ENCODE assay signal across 25 cellular contexts in the genomic region with DNA sequence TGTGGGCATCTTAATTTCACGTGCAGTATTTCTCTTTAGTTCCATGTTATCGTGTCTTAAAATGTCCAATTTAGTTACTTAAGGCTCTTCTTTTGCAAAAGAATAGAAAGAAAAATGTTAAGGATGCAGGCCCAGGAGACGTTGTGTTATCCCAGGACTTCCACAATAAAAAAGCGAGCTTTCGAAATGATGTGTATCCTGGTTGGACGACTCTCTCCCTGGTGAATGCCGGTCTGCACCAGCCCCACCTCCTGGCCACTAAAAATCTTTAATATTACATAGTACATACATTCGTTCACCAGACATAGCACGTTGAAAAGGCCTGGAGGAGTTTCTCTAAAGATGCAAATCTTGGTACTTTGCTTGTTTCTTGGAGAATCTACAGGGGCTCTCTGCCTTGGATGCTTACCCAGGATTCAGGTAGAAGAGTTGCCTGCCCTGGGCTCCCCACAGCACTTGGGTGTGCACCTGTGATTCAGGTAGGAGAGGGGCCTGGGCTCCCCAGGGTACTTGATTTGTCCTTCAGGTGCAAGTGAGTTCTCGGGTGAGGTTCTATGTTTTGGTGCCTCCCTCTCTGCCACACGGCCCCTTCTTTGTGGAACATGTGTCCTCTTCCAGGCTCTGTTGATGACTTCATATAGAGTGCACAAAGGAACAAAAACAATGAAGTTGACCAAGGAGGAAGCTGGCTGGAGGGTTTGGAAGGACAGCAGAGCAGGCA. TPM values are rescaled to one million over a fixed set of nuclear protein-coding genes. Genes with fewer than 3 reads are reported as not detected.
DNase-seq lines count a peak whose midpoint lies in the region; ATAC-seq and TF ChIP-seq lines count a peak whose summit lies in the region.
"Had no signal": no experiment of that assay in that cellular context is flagged by ENCODE, and none has a peak within 500 bp of the region (broad histone marks: within the 10 kb centered on the region; RNA-seq: fewer than 3 reads in every experiment).

No MANE protein-coding gene starts in this region.

- 64 to 76% methylated on average over 7 to 9 of the region's 11 CpGs for WGBS in gastroesophageal sphincter (ENCODE audit: low coverage in 1 of 2), 2 donors
- WGBS in sigmoid colon, 2 donors = 45 to 71% methylated on average over 11 of the region's 11 CpGs

- no peaks in the 10 kb centered on the region for H3K9me3 ChIP-seq in adipocyte (ENCODE audit: control insufficient read depth, low read length)
- H3K9me3 ChIP-seq in gastroesophageal sphincter = no peaks in the 10 kb centered on the region
- H3K9me3 ChIP-seq in sigmoid colon = no peaks in the 10 kb centered on the region
- H3K9me3 ChIP-seq: Caco-2, Peyer's patch had no signal

- no peak for TF ChIP-seq POLR2A in gastroesophageal sphincter (IDR thresholded peaks at IDR 0.05)
- TF ChIP-seq POLR2A in sigmoid colon (IDR thresholded peaks at IDR 0.05) = no peak

- TF ChIP-seq EP300 in gastroesophageal sphincter (IDR thresholded peaks at IDR 0.05) (no peak), sigmoid colon (IDR thresholded peaks at IDR 0.05) (no peak)

- H3K9ac ChIP-seq in adipocyte (ENCODE audit: low read length) = peak overlapping the region; percentile 81

- H3K27ac ChIP-seq in gastroesophageal sphincter (peak overlapping the region in 3 of 4 donors; percentile 16 to 51 (median 37)), sigmoid colon (peak overlapping the region in 2 of 4 donors; percentile 39 to 65)
- H3K27ac ChIP-seq: Peyer's patch had no signal

- H3K27me3 ChIP-seq in adipocyte (replicated peaks; ENCODE audit: control insufficient read depth, insufficient read depth, low read length) (no peaks in the 10 kb centered on the region), gastroesophageal sphincter (no peaks in the 10 kb centered on the region), sigmoid colon (no peaks in the 10 kb centered on the region)
- H3K27me3 ChIP-seq: Peyer's patch had no signal

- no peak for ATAC-seq in gastroesophageal sphincter
- ATAC-seq: activated naive CD8-positive, alpha-beta T cell treated with anti-CD3 and anti-CD28 coated beads, Interleukin-2, amount 50 U/mL, for 24 hours; activated T-cell treated with anti-CD3 and anti-CD28 coated beads, Interleukin-2, amount 50 U/mL, for 4 hours; GM23338; K562; stimulated activated effector memory CD8-positive, alpha-beta T cell treated with anti-CD3 and anti-CD28 coated beads, Interleukin-12 subunit alpha, Interleukin-12 subunit beta, amount 100 ng/mL, for 72 hours had no signal

- DNase-seq in EH (ENCODE audit: low read depth) (peak; percentile 72), adipocyte (ENCODE audit: low read depth) (no peak), sigmoid colon (peak; percentile 46), GM19240 (ENCODE audit: insufficient read length, low spot score) (no peak), SKM-1 (lab: John Stamatoyannopoulos, UW; ENCODE audit: unreplicated experiment) (no peak)
- no peak for DNase-seq in activated naive CD4-positive, alpha-beta T cell treated with Interleukin-2 at 50 U/mL for 16 hours
- DNase-seq in activated CD4-positive, alpha-beta T cell treated with anti-CD3 and anti-CD28 coated beads for 1 hour = no peak
- DNase-seq: activated CD4-positive, alpha-beta T cell treated with anti-CD3 and anti-CD28 coated beads, Interleukin-2, amount 50 U/mL, for 1 hour; activated naive CD8-positive, alpha-beta T cell treated with anti-CD3 and anti-CD28 coated beads, Interleukin-2, amount 50 U/mL, for 24 hours; activated T-cell treated with anti-CD3 and anti-CD28 coated beads, Interleukin-2, amount 50 U/mL, for 4 hours; Caco-2; DMS79; GDM1; NCI-H1092; NCI-H1694 treated with DMSO at 0.1 percent for 48 hours; NCI-H446 treated with DMSO at 0.1 percent for 48 hours; NCI-H774; SW 1271; T1000 had no signal

- H3K4me1 ChIP-seq in adipocyte (ENCODE audit: control insufficient read depth, insufficient read depth, low read length) = peaks cover 82% of the 10 kb centered on the region
- H3K4me1 ChIP-seq in gastroesophageal sphincter = peaks cover 0 to 21% (median 3%) of the 10 kb centered on the region in 3 donors
- H3K4me1 ChIP-seq in sigmoid colon = peaks cover 0 to 35% (median 24%) of the 10 kb centered on the region in 4 donors
- H3K4me1 ChIP-seq: Caco-2, Peyer's patch had no signal

- no peak overlapping the region for H3K4me3 ChIP-seq in adipocyte (ENCODE audit: low read length)
- no peak overlapping the region for H3K4me3 ChIP-seq in gastroesophageal sphincter
- no peak overlapping the region for H3K4me3 ChIP-seq in sigmoid colon
- H3K4me3 ChIP-seq: GM23338, K562, Peyer's patch had no signal

- intact Hi-C loops in sigmoid colon (cut with DNase I) = no loop called here

- TF ChIP-seq CTCF in gastroesophageal sphincter (IDR thresholded peaks at IDR 0.05) = no peak
- TF ChIP-seq CTCF in sigmoid colon (IDR thresholded peaks at IDR 0.05) = no peak

- H3K36me3 ChIP-seq in adipocyte (ENCODE audit: control insufficient read depth, insufficient read depth, low read length, severe bottlenecking) = peaks cover 38% of the 10 kb centered on the region
- no peaks in the 10 kb centered on the region for H3K36me3 ChIP-seq in gastroesophageal sphincter
- no peaks in the 10 kb centered on the region for H3K36me3 ChIP-seq in sigmoid colon
- H3K36me3 ChIP-seq: Peyer's patch had no signal

RNA-seq across cellular contexts. Expression of gene TWIST2, which starts 26.6 kb away (rescaled TPM):
- total RNA-seq in gastroesophageal sphincter = 10 to 100 TPM; 17.7 to 69.6 (median 45.2) TPM
- total RNA-seq in sigmoid colon = 10 to 100 TPM; 53.9 to 92.2 (median 79.3) TPM
- 10 to 100 TPM in 1 of 3 donors, 1 to 10 TPM in 1, under 1 TPM in 1; 0.92 to 22.8 (median 3.8) TPM for polyA plus RNA-seq in sigmoid colon
- total RNA-seq: activated T-cell treated with anti-CD3 and anti-CD28 coated beads, Interleukin-2, amount 50 U/mL, for 4 hours; Caco-2; K562; progenitor cell of endocrine pancreas had no signal
- polyA plus RNA-seq: K562 had no signal

Comparison
In these comparisons a context has a peak if more than half of its experiments do, and no peak if none do; other contexts are left out.
1. DNase-seq: peak in EH (single experiment) and sigmoid colon (single experiment); none in adipocyte (single experiment), activated naive CD4-positive, alpha-beta T cell treated with Interleukin-2 at 50 U/mL for 16 hours (single experiment), activated CD4-positive, alpha-beta T cell treated with anti-CD3 and anti-CD28 coated beads for 1 hour (single experiment), GM19240 (single experiment) and SKM-1 (single experiment).